10 cellular contexts compared by ENCODE assay signal in the genomic region with DNA sequence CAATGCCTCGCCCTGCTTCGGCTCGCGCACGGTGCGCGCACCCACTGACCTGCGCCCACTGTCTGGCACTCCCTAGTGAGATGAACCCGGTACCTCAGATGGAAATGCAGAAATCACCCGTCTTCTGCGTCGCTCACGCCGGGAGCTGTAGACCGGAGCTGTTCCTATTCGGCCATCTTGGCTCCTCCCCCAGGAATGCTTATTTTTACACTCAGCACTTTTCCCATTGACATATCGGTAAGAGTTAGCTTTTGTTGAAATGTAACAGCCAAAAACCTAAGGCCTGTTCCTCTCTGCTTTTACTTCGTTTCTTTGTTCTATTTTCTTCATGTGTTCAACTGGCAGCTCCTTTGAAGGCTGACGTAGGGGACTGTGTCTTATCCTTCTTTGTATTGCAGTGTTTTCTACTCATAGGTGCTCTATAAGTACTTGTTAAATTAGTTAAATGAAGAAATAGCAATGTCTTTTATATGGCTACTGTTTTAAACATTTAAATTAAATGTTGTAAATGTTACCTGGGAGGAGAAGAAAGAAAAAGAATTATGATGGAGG. TPM values are rescaled to one million over a fixed set of nuclear protein-coding genes. Genes with fewer than 3 reads are reported as not detected.
DNase-seq lines count a peak whose midpoint lies in the region; ATAC-seq, FAIRE-seq and TF ChIP-seq lines count a peak whose summit lies in the region.
"Not testable (repeated sequence)": the region's sequence is repeated elsewhere in the genome, so short reads cannot be mapped to it uniquely, and the experiment has no call there.
"Had no signal": no experiment of that assay in that cellular context is flagged by ENCODE, and none has a peak within 500 bp of the region (broad histone marks: within the 10 kb centered on the region; RNA-seq: fewer than 3 reads in every experiment).

No MANE protein-coding gene starts in this region.

- intact Hi-C loops in activated CD4-positive, alpha-beta T cell treated with anti-CD3 and anti-CD28 coated beads for 36 hours (cut with DNase I, micrococcal nuclease), result not testable (repeated sequence)

- 80% methylated on average over 12 of the region's 19 CpGs; no CpG with 5 or more reads in 1 of the 2 experiments for WGBS in H1 (ENCODE audit: extremely low coverage in 1 of 2, insufficient coverage in 1 of 2, insufficient read length in 1 of 2, insufficient replicate concordance in 2 of 2, low coverage in 1 of 2, low lambda C conversion rate in 2 of 2, missing lambda C conversion rate in 1 of 2), 2 experiments

- POLR2A ChIA-PET in activated CD4-positive, alpha-beta T cell treated with anti-CD3 and anti-CD28 coated beads for 36 hours (lab: Charles Lee), result not testable (repeated sequence)
- POLR2A ChIA-PET in H1 (lab: Charles Lee; ENCODE audit: partially characterized antibody), result interaction anchor here (0.7 to 1.3 kb wide), 2 partner anchors 53 to 206 kb away, joined by 3 read pairs; partner anchors contain the start of gene SF3B1

- H2BK20ac ChIP-seq in H1 (ENCODE audit: low read length), result not testable (repeated sequence)

- H3K4me1 Mint-ChIP-seq in activated CD4-positive, alpha-beta T cell treated with anti-CD3 and anti-CD28 coated beads for 36 hours; activated T-helper 17 cell treated with anti-CD3 and anti-CD28 coated beads, Interleukin-2, amount 50 U/mL, for 72 hours; memory B cell; stimulated activated naive CD8-positive, alpha-beta T cell treated with anti-CD3 and anti-CD28 coated beads, Interleukin-15, amount 100 ng/mL, for 72 hours: not testable (repeated sequence)

- H3K4ac ChIP-seq in H1 (replicated peaks; ENCODE audit: insufficient read length, low read depth, low read length), result not testable (repeated sequence)

- not testable (repeated sequence) for TF ChIP-seq RAD21 in H1 (IDR thresholded peaks at IDR 0.05 in 1 of 2, conservative IDR thresholded peaks at IDR 0.05 in 1 of 2; ENCODE audit: low read depth in 2 of 2, low read length in 2 of 2)

- ATAC-seq in DND-41 (ENCODE audit: insufficient read depth, low read depth) (0 out of 3 replicates have a peak, but pooled peaks have one; percentile 54), SK-N-SH treated with all-trans-retinoic acid at 6 μM for 48 hours (peak; percentile 67)
- ATAC-seq in activated CD4-positive, alpha-beta T cell treated with anti-CD3 and anti-CD28 coated beads for 36 hours; activated T-helper 17 cell treated with anti-CD3 and anti-CD28 coated beads, Interleukin-2, amount 50 U/mL, for 72 hours (replicated peaks); memory B cell (ENCODE audit: low read depth); stimulated activated naive CD8-positive, alpha-beta T cell treated with anti-CD3 and anti-CD28 coated beads, Interleukin-15, amount 100 ng/mL, for 72 hours: not testable (repeated sequence)

- not testable (repeated sequence) for H3K4me2 ChIP-seq in DND-41 (ENCODE audit: insufficient read depth, low read length)
- peak overlapping the region; percentile 30 to 73 for H3K4me2 ChIP-seq in H1 (ENCODE audit: insufficient read depth in 1 of 2, low read depth in 2 of 2, low read length in 2 of 2)

- not testable (repeated sequence) for H2BK12ac ChIP-seq in H1 (ENCODE audit: low read depth, low read length)

- H3K27ac Mint-ChIP-seq in activated CD4-positive, alpha-beta T cell treated with anti-CD3 and anti-CD28 coated beads for 36 hours; activated T-helper 17 cell treated with anti-CD3 and anti-CD28 coated beads, Interleukin-2, amount 50 U/mL, for 72 hours; memory B cell: not testable (repeated sequence)
- peak overlapping the region in 1 of 2 donors; percentile 63 for H3K27ac Mint-ChIP-seq in stimulated activated naive CD8-positive, alpha-beta T cell treated with anti-CD3 and anti-CD28 coated beads, Interleukin-15, amount 100 ng/mL, for 72 hours

- H3K36me3 Mint-ChIP-seq in activated CD4-positive, alpha-beta T cell treated with anti-CD3 and anti-CD28 coated beads for 36 hours (ENCODE audit: low read depth); activated T-helper 17 cell treated with anti-CD3 and anti-CD28 coated beads, Interleukin-2, amount 50 U/mL, for 72 hours (ENCODE audit: low read depth); memory B cell: not testable (repeated sequence)

- H3K27me3 Mint-ChIP-seq in activated CD4-positive, alpha-beta T cell treated with anti-CD3 and anti-CD28 coated beads for 36 hours, result peaks cover 10% of the 10 kb centered on the region
- H3K27me3 Mint-ChIP-seq in activated T-helper 17 cell treated with anti-CD3 and anti-CD28 coated beads, Interleukin-2, amount 50 U/mL, for 72 hours, result peaks cover 10% of the 10 kb centered on the region
- not testable (repeated sequence) for H3K27me3 Mint-ChIP-seq in memory B cell; stimulated activated naive CD8-positive, alpha-beta T cell treated with anti-CD3 and anti-CD28 coated beads, Interleukin-15, amount 100 ng/mL, for 72 hours

- H3K4me1 ChIP-seq in DND-41 (ENCODE audit: insufficient read depth, low read length); H1 (replicated peaks in 1 of 4; ENCODE audit: control insufficient read depth in 3 of 4, insufficient read depth in 4 of 4, low read length in 3 of 4): not testable (repeated sequence)

- H3K36me3 ChIP-seq in DND-41 (ENCODE audit: insufficient read depth, low read length); H1 (ENCODE audit: control insufficient read depth in 2 of 4, insufficient read depth in 4 of 4, low read length in 3 of 4): not testable (repeated sequence)

- not testable (repeated sequence) for FAIRE-seq in H1 (lab: Jason Lieb, UNC)

- not testable (repeated sequence) for H3K79me1 ChIP-seq in H1 (ENCODE audit: low read depth, low read length)

- not testable (repeated sequence) for H3K23ac ChIP-seq in H1 (ENCODE audit: insufficient read length)

- not testable (repeated sequence) for H2AK5ac ChIP-seq in H1 (ENCODE audit: low read depth, low read length)

- H3K56ac ChIP-seq in H1 (replicated peaks; ENCODE audit: insufficient read length, low read depth, low read length), result not testable (repeated sequence)

- not testable (repeated sequence) for H3K9me3 Mint-ChIP-seq in activated CD4-positive, alpha-beta T cell treated with anti-CD3 and anti-CD28 coated beads for 36 hours (ENCODE audit: low read depth); activated T-helper 17 cell treated with anti-CD3 and anti-CD28 coated beads, Interleukin-2, amount 50 U/mL, for 72 hours; memory B cell; stimulated activated naive CD8-positive, alpha-beta T cell treated with anti-CD3 and anti-CD28 coated beads, Interleukin-15, amount 100 ng/mL, for 72 hours

- H3K23me2 ChIP-seq in H1 (ENCODE audit: low read depth, low read length), result not testable (repeated sequence)

- not testable (repeated sequence) for TF ChIP-seq POLR2A in H1 (IDR thresholded peaks at IDR 0.05; ENCODE audit: control extremely low read depth in 1 of 2, low read depth in 2 of 2, low read length in 2 of 2)

- not testable (repeated sequence) for H3K79me2 ChIP-seq in DND-41 (ENCODE audit: insufficient read depth, low read length); H1 (ENCODE audit: control insufficient read depth in 1 of 2, insufficient read depth in 2 of 2, low read length in 2 of 2)

- H3K27me3 ChIP-seq in DND-41 (ENCODE audit: insufficient read depth, low read length, poor library complexity); H1 (replicated peaks in 1 of 4; ENCODE audit: control insufficient read depth in 3 of 4, extremely low read depth in 1 of 4, insufficient read depth in 3 of 4, low read length in 3 of 4): not testable (repeated sequence)

- H3K4me3 ChIP-seq in DND-41 (ENCODE audit: low read depth in 1 of 2, low read length in 2 of 2), result not testable (repeated sequence)
- peak overlapping the region; percentile 63 for H3K4me3 ChIP-seq in Jurkat, Clone E6-1 (ENCODE audit: low read length)
- peak overlapping the region in 2 of 4 experiments; percentile 27 to 44; a peak in 3 of 8 replicates for H3K4me3 ChIP-seq in H1 (ENCODE audit: extremely low read depth in 1 of 4, insufficient read depth in 2 of 4, low read depth in 3 of 4, low read length in 4 of 4)

- not testable (repeated sequence) for TF ChIP-seq CTCF in DND-41 (IDR thresholded peaks at IDR 0.05; ENCODE audit: borderline replicate concordance, extremely low read depth, low read length, poor library complexity, severe bottlenecking); H1 (IDR thresholded peaks at IDR 0.05; ENCODE audit: control extremely low read depth in 1 of 3, insufficient read depth in 1 of 3, low read depth in 1 of 3, low read length in 3 of 3)

- CTCF ChIA-PET in activated CD4-positive, alpha-beta T cell treated with anti-CD3 and anti-CD28 coated beads for 36 hours (lab: Charles Lee), result interaction anchor here (0.6 kb wide), 1 partner anchor 68 kb away, joined by 3 read pairs; no protein-coding TSS in a partner anchor
- CTCF ChIA-PET in H1 (lab: Charles Lee; ENCODE audit: partially characterized antibody), result interaction anchor here (0.6 to 1.6 kb wide), 2 partner anchors 27 to 892 kb away, joined by 4 read pairs; no protein-coding TSS in a partner anchor

- not testable (repeated sequence) for H3K9ac ChIP-seq in DND-41 (ENCODE audit: low read depth, low read length); H1 (replicated peaks in 1 of 4; ENCODE audit: extremely low read depth in 1 of 4, low read depth in 3 of 4, low read length in 3 of 4)

- H2BK120ac ChIP-seq in H1 (replicated peaks; ENCODE audit: low read depth, low read length), result not testable (repeated sequence)

- H3K18ac ChIP-seq in H1 (ENCODE audit: extremely low read depth, low read length), result not testable (repeated sequence)

- not testable (repeated sequence) for H2BK5ac ChIP-seq in H1 (ENCODE audit: low read depth, low read length)

- not testable (repeated sequence) for H2AFZ ChIP-seq in DND-41 (ENCODE audit: low read depth, low read length); H1 (ENCODE audit: low read length)

- not testable (repeated sequence) for H2BK15ac ChIP-seq in H1 (ENCODE audit: low read length)

- H3K9me3 ChIP-seq in DND-41 (ENCODE audit: insufficient read depth, low read length, severe bottlenecking); H1 (ENCODE audit: insufficient read depth in 2 of 2, low read depth in 1 of 2, low read length in 1 of 2): not testable (repeated sequence)

- not testable (repeated sequence) for DNase-seq in DND-41; activated CD4-positive, alpha-beta T cell treated with anti-CD3 and anti-CD28 coated beads for 36 hours; H1 (ENCODE audit: low read depth in 1 of 2, low spot score in 2 of 2); memory B cell (ENCODE audit: low spot score in 2 of 2); stimulated activated naive CD8-positive, alpha-beta T cell treated with anti-CD3 and anti-CD28 coated beads, Interleukin-15, amount 100 ng/mL, for 72 hours
- peak; percentile 32 for DNase-seq in Jurkat, Clone E6-1 (ENCODE audit: low read depth, low spot score)

- H3K4me3 Mint-ChIP-seq in activated CD4-positive, alpha-beta T cell treated with anti-CD3 and anti-CD28 coated beads for 36 hours, result peak overlapping the region; percentile 62
- H3K4me3 Mint-ChIP-seq in activated T-helper 17 cell treated with anti-CD3 and anti-CD28 coated beads, Interleukin-2, amount 50 U/mL, for 72 hours, result peak overlapping the region; percentile 41
- H3K4me3 Mint-ChIP-seq in memory B cell, result peak overlapping the region; percentile 4
- H3K4me3 Mint-ChIP-seq in stimulated activated naive CD8-positive, alpha-beta T cell treated with anti-CD3 and anti-CD28 coated beads, Interleukin-15, amount 100 ng/mL, for 72 hours, result peak overlapping the region; percentile 55 to 65

- peak overlapping the region; percentile 21 for H4K5ac ChIP-seq in H1 (ENCODE audit: insufficient read length, low read depth, low read length)

- H3K27ac ChIP-seq in DND-41 (ENCODE audit: low read length); H1 (ENCODE audit: low read depth, low read length): not testable (repeated sequence)

- H4K91ac ChIP-seq in H1 (replicated peaks; ENCODE audit: insufficient read length, low read length), result not testable (repeated sequence)

- H4K8ac ChIP-seq in H1 (ENCODE audit: extremely low read depth, insufficient read depth, low read length), result not testable (repeated sequence)

- H4K20me1 ChIP-seq in DND-41 (ENCODE audit: insufficient read depth, low read length); H1 (replicated peaks in 1 of 2; ENCODE audit: control insufficient read depth in 1 of 2, insufficient read depth in 2 of 2, low read length in 2 of 2): not testable (repeated sequence)

- not testable (repeated sequence) for H3K14ac ChIP-seq in H1 (ENCODE audit: insufficient read length)

- not testable (repeated sequence) for TF ChIP-seq EP300 in H1 (IDR thresholded peaks at IDR 0.05; ENCODE audit: borderline replicate concordance in 1 of 2, low read depth in 2 of 2, low read length in 2 of 2)

RNA-seq across cellular contexts. Expression of gene RFTN2, which starts 34.7 kb away (rescaled TPM):
- 1.6 TPM for polyA plus RNA-seq in Jurkat, Clone E6-1 (2012; ENCODE audit: insufficient read depth, insufficient read length)
- not detected for total RNA-seq in activated CD4-positive, alpha-beta T cell treated with anti-CD3 and anti-CD28 coated beads for 36 hours
- total RNA-seq in activated T-helper 17 cell treated with anti-CD3 and anti-CD28 coated beads, Interleukin-2, amount 50 U/mL, for 72 hours, result under 1 TPM; 0.17 to 0.29 TPM
- total RNA-seq in H1 (2021; fragmentation: NEBNext Ultra II Directional; extraction: Animal tissue kit (Norgen Biotek cat#: 25700)), result 1.2 and 2.4 TPM in 2 replicates
- 0.42 and 2.3 TPM in 2 replicates for polyA plus RNA-seq in H1 (2011; rRNA removed)
- 1.2 TPM for polyA plus RNA-seq in H1 (2011; cell fraction: cytosol; rRNA removed)
- polyA plus RNA-seq in H1 (2011; cell fraction: nucleus; rRNA removed), result 0.58 TPM
- polyA plus RNA-seq in H1 (2012, experiment 1 of 2), result 1.2 to 3.8 TPM (median 1.7 TPM) in 4 replicates
- 0.12 TPM for polyA plus RNA-seq in H1 (2012, experiment 2 of 2)
- 1.5 TPM for polyA plus RNA-seq in H1 (2013, experiment 1 of 2)
- polyA plus RNA-seq in H1 (2013, experiment 2 of 2), result 1.5 TPM
- polyA minus RNA-seq in H1 (2011; rRNA and poly(A)+ RNA removed), result 3.0 and 4.4 TPM in 2 replicates
- 2.3 TPM for polyA minus RNA-seq in H1 (2011; cell fraction: cytosol; rRNA and poly(A)+ RNA removed)
- polyA minus RNA-seq in H1 (2011; cell fraction: nucleus; rRNA and poly(A)+ RNA removed), result 3.0 TPM
- total RNA-seq: G401, GM12878 had no signal

Comparison
In these comparisons a context has a peak if more than half of its experiments do, and no peak if none do; other contexts are left out.
1. H3K4me3 Mint-ChIP-seq: peak in every context shown above with its lines; median percentile 62 in activated CD4-positive, alpha-beta T cell treated with anti-CD3 and anti-CD28 coated beads for 36 hours; 60 in stimulated activated naive CD8-positive, alpha-beta T cell treated with anti-CD3 and anti-CD28 coated beads, Interleukin-15, amount 100 ng/mL, for 72 hours; 41 in activated T-helper 17 cell treated with anti-CD3 and anti-CD28 coated beads, Interleukin-2, amount 50 U/mL, for 72 hours; 4 in memory B cell.